In the genomic region with DNA sequence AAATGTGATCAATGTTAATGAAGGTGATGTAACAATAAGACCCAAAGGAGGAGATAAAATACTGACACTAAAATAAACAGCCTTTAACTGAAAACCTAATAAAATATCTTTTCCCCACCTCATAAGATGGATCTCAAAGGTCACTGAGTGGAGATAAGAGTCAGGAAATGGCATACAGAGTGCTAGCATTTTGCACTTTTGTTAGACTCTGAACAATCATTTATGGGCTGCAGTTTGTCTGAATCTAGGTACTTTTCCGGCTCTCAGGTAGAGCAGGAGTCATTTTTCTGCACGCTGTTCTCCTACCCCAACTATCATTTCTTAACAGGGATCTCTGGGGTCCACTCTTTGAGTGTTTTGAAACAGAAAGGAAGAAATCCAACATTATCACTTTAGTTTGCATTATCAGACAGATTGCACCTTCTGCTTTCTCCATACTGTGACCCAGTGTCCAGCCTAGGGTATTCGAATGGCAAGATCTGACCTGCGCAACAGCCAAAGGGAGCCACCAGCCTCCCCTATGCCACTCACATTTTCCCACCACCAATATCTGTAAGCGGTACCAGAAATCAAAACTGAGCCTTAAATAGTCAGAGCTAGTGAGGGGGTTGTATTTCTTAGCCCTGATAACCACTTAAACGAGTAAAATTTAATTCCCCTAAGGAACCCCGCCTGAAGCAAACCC, we compare ENCODE assay signal across 8 cellular contexts. TPM values are rescaled to one million over a fixed set of nuclear protein-coding genes. Genes with fewer than 3 reads are reported as not detected.
A peak's percentile ranks its signal among the peaks of the same experiment; 100 is the strongest.
DNase-seq lines count a peak whose midpoint lies in the region; ATAC-seq and TF ChIP-seq lines count a peak whose summit lies in the region.

No MANE protein-coding gene starts in this region.

- WGBS in right cardiac atrium = 56% methylated on average over 7 of the region's 7 CpGs

- H3K4me1 ChIP-seq in HEK293 (ENCODE audit: control insufficient read depth, insufficient read depth, low read length) (no peaks in the 10 kb centered on the region; the same call in 1 of the 2 replicates), right cardiac atrium (ENCODE audit: control insufficient read depth, insufficient read depth, low read length) (peaks cover 4% of the 10 kb centered on the region)

- no peaks in the 10 kb centered on the region for H3K27me3 Mint-ChIP-seq in activated B cell treated with CpG ODN at 0.5 μM for 24 hours

- peaks cover 2% of the 10 kb centered on the region for H3K36me3 Mint-ChIP-seq in activated B cell treated with CpG ODN at 0.5 μM for 24 hours (ENCODE audit: low read depth)
- peaks cover 17% of the 10 kb centered on the region for H3K36me3 Mint-ChIP-seq in stimulated activated effector memory CD8-positive, alpha-beta T cell treated with anti-CD3 and anti-CD28 coated beads, Interleukin-12 subunit alpha, Interleukin-12 subunit beta, amount 100 ng/mL, for 72 hours

- H3K9me3 Mint-ChIP-seq in activated B cell treated with CpG ODN at 0.5 μM for 24 hours = no peaks in the 10 kb centered on the region
- no peaks in the 10 kb centered on the region for H3K9me3 Mint-ChIP-seq in stimulated activated effector memory CD8-positive, alpha-beta T cell treated with anti-CD3 and anti-CD28 coated beads, Interleukin-12 subunit alpha, Interleukin-12 subunit beta, amount 100 ng/mL, for 72 hours

- ATAC-seq in activated B cell treated with CpG ODN at 0.5 μM for 24 hours (ENCODE audit: low read depth) (no peak), right cardiac atrium (no peak), GM21786 (IDR thresholded peaks at IDR 0.05; ENCODE audit: unreplicated experiment) (no peak), GM18870 (IDR thresholded peaks at IDR 0.05; ENCODE audit: unreplicated experiment) (no peak)
- ATAC-seq in stimulated activated effector memory CD8-positive, alpha-beta T cell treated with anti-CD3 and anti-CD28 coated beads, Interleukin-12 subunit alpha, Interleukin-12 subunit beta, amount 100 ng/mL, for 72 hours = no peak

- TF ChIP-seq CTCF in HEK293 (tag by site-specific recombination; IDR thresholded peaks at IDR 0.05) (no peak), activated B cell treated with CpG ODN at 0.5 μM for 24 hours (IDR thresholded peaks at IDR 0.05) (no peak)

- peaks cover 27% of the 10 kb centered on the region for H3K4me1 Mint-ChIP-seq in activated B cell treated with CpG ODN at 0.5 μM for 24 hours
- peaks cover 18% of the 10 kb centered on the region for H3K4me1 Mint-ChIP-seq in stimulated activated effector memory CD8-positive, alpha-beta T cell treated with anti-CD3 and anti-CD28 coated beads, Interleukin-12 subunit alpha, Interleukin-12 subunit beta, amount 100 ng/mL, for 72 hours

- H3K36me3 ChIP-seq in HEK293 (ENCODE audit: control insufficient read depth in 2 of 2, insufficient read depth in 1 of 2, low read length in 2 of 2) = no peaks in the 10 kb centered on the region

- no peaks in the 10 kb centered on the region for H3K9me3 ChIP-seq in HEK293 (ENCODE audit: control insufficient read depth, insufficient read depth, low read depth, low read length)
- no peaks in the 10 kb centered on the region for H3K9me3 ChIP-seq in right cardiac atrium (ENCODE audit: control insufficient read depth, low read length)

- H3K4me3 ChIP-seq in HEK293 (ENCODE audit: low read depth, low read length) = peak overlapping the region; percentile 78
- H3K4me3 ChIP-seq in right cardiac atrium (ENCODE audit: low read length) = peak overlapping the region; percentile 64

- CTCF ChIA-PET in HEK293 (lab: Yijun Ruan, JAX) (interaction anchor here (0.6 to 5.9 kb wide), 6 partner anchors 29 to 707 kb away, joined by 3 to 43 read pairs (median 4); no protein-coding TSS in a partner anchor), activated B cell treated with CpG ODN at 0.5 μM for 24 hours (lab: Charles Lee) (interaction anchor here (1.4 kb wide), 3 partner anchors 91 to 167 kb away, joined by 3 read pairs; no protein-coding TSS in a partner anchor)

- DNase-seq in activated B cell treated with CpG ODN at 0.5 μM for 24 hours (no peak), right cardiac atrium (no peak), ACHN (no peak), 8988T (no peak)
- no peak for DNase-seq in stimulated activated effector memory CD8-positive, alpha-beta T cell treated with anti-CD3 and anti-CD28 coated beads, Interleukin-12 subunit alpha, Interleukin-12 subunit beta, amount 100 ng/mL, for 72 hours (ENCODE audit: low spot score in 2 of 2)

- H3K27me3 ChIP-seq in right cardiac atrium (ENCODE audit: control insufficient read depth, insufficient read depth) = no peaks in the 10 kb centered on the region

- H3K27ac ChIP-seq in HEK293 (ENCODE audit: extremely low read depth, low read depth, low read length) (no peak overlapping the region; the same call in 1 of the 2 replicates), right cardiac atrium (ENCODE audit: low read length) (peak overlapping the region; percentile 92)

- peak overlapping the region; percentile 92 for H3K4me3 Mint-ChIP-seq in activated B cell treated with CpG ODN at 0.5 μM for 24 hours
- peak overlapping the region; percentile 76 for H3K4me3 Mint-ChIP-seq in stimulated activated effector memory CD8-positive, alpha-beta T cell treated with anti-CD3 and anti-CD28 coated beads, Interleukin-12 subunit alpha, Interleukin-12 subunit beta, amount 100 ng/mL, for 72 hours

- in situ Hi-C loops in ACHN (cut with HindIII; ENCODE audit: low pct_ligation_motif_present, low pct_unique_long_range_greater_than_20kb, low sequenced_read_pairs) = no loop called here

- H3K27ac Mint-ChIP-seq in activated B cell treated with CpG ODN at 0.5 μM for 24 hours = peak overlapping the region; percentile 72
- H3K27ac Mint-ChIP-seq in stimulated activated effector memory CD8-positive, alpha-beta T cell treated with anti-CD3 and anti-CD28 coated beads, Interleukin-12 subunit alpha, Interleukin-12 subunit beta, amount 100 ng/mL, for 72 hours = peak overlapping the region; percentile 96

- intact Hi-C loops in activated B cell treated with CpG ODN at 0.5 μM for 24 hours (cut with micrococcal nuclease) = loop anchor here (1.0 to 5.0 kb wide), 11 partner anchors 50 to 920 kb away; partner anchors contain the start of genes CCDC15, MSANTD2, NRGN and STT3A
- intact Hi-C loops in right cardiac atrium (cut with DNase I) = loop anchor here in 3 of 4 donors (5.0 kb wide), 2 partner anchors 90 to 165 kb away; partner anchors contain the start of gene ESAM (in 2 of the 3)

- POLR2A ChIA-PET in HEK293 (lab: Yijun Ruan, JAX) = interaction anchor here (0.8 to 1.7 kb wide), 6 partner anchors 52 to 164 kb away, joined by 3 to 10 read pairs (median 6); partner anchors contain the start of genes MSANTD2 and NRGN
- POLR2A ChIA-PET in activated B cell treated with CpG ODN at 0.5 μM for 24 hours (lab: Charles Lee) = interaction anchor here (1.0 to 2.5 kb wide), 8 partner anchors 50 to 128 kb away, joined by 4 to 24 read pairs (median 9); partner anchors contain the start of genes MSANTD2, NRGN and TBRG1

TF ChIP-seq in HEK293, 187 proteins besides CTCF, POLR2A, EP300 and RAD21:
- no peak for TF ChIP-seq BCL11B (tag by site-specific recombination; IDR thresholded peaks at IDR 0.05; ENCODE audit: low read depth)
- no peak for TF ChIP-seq ZNF248 (tag by site-specific recombination; IDR thresholded peaks at IDR 0.05)
- 0 out of 2 replicates have a peak, but pooled peaks have one; percentile 5 for TF ChIP-seq ZBTB20 (tag by site-specific recombination; IDR thresholded peaks at IDR 0.05)
- no peak for TF ChIP-seq ZBTB48 (tag by site-specific recombination; IDR thresholded peaks at IDR 0.05)
- TF ChIP-seq ZNF580 (tag by site-specific recombination; IDR thresholded peaks at IDR 0.05) = no peak
- no peak for TF ChIP-seq ZNF394 (tag by site-specific recombination; IDR thresholded peaks at IDR 0.05; ENCODE audit: borderline replicate concordance)
TF ChIP-seq in HEK293: peak in this region for 1.

RNA-seq across cellular contexts. Expression of gene SIAE, which starts 0.9 kb away (rescaled TPM):
- total RNA-seq in activated B cell treated with CpG ODN at 0.5 μM for 24 hours (2.6 and 3.4 TPM in 2 replicates), right cardiac atrium (10 to 100 TPM; 43.4 to 72.6 (median 53.9) TPM)
- polyA plus RNA-seq in right cardiac atrium = 44.6 TPM

RNA-seq across cellular contexts. Expression of gene SPA17, which starts 1.0 kb away (rescaled TPM):
- total RNA-seq in activated B cell treated with CpG ODN at 0.5 μM for 24 hours (1.2 and 1.6 TPM in 2 replicates), right cardiac atrium (1 to 10 TPM; 2.3 to 4.0 (median 3.0) TPM)
- 7.9 TPM for polyA plus RNA-seq in right cardiac atrium

RNA-seq across cellular contexts. Expression of gene TBRG1, which starts 50.0 kb away (rescaled TPM):
- 43.7 and 54.6 TPM in 2 replicates for total RNA-seq in activated B cell treated with CpG ODN at 0.5 μM for 24 hours
- total RNA-seq in right cardiac atrium = 10 to 100 TPM; 22.7 to 28.6 (median 26.5) TPM
- 17.9 TPM for polyA plus RNA-seq in right cardiac atrium

Comparison
In these comparisons a context has a peak if more than half of its experiments do, and no peak if none do; other contexts are left out.
1. RNA of gene SIAE, which starts 0.9 kb away (total RNA-seq): 43.4 to 72.6 TPM in right cardiac atrium; 2.6 to 3.4 TPM in activated B cell treated with CpG ODN at 0.5 μM for 24 hours; every median in the first group is over 10 times any median in the second.